In genomic region chr17:50112694-50113093, GRCh38 we compare ENCODE assay signal across 16 cellular contexts. TPM values are rescaled to one million over a fixed set of nuclear protein-coding genes. Genes with fewer than 3 reads are reported as not detected.
DNase-seq lines count a peak whose midpoint lies in the region; ATAC-seq and TF ChIP-seq lines count a peak whose summit lies in the region.
"Had no signal": no experiment of that assay in that cellular context is flagged by ENCODE, and none has a peak within 500 bp of the region (broad histone marks: within the 10 kb centered on the region; RNA-seq: fewer than 3 reads in every experiment).

No MANE protein-coding gene starts in this region.

- DNase-seq in left ventricle myocardium inferior: no peak
- DNase-seq in neural progenitor cell (ENCODE audit: low spot score): no peak
- no peak for DNase-seq in thoracic aorta (ENCODE audit: low spot score)
- DNase-seq in HPDE6-E6E7 (ENCODE audit: extremely low spot score): no peak
- no peak for DNase-seq in HK-2 (ENCODE audit: unreplicated experiment)
- DNase-seq in H4 (ENCODE audit: low spot score): no peak
- DNase-seq: activated CD4-positive, alpha-beta T cell treated with anti-CD3 and anti-CD28 coated beads for 36 hours; activated naive CD4-positive, alpha-beta T cell treated with anti-CD3 and anti-CD28 coated beads, Interleukin-2, amount 10 ng/mL, durations not matched to agents 7 days and 5 days; NCI-H2107 had no signal

- H3K4me3 ChIP-seq in left ventricle myocardium inferior (no peak overlapping the region), neural progenitor cell (no peak overlapping the region), thoracic aorta (no peak overlapping the region)
- H3K4me3 ChIP-seq: BLaER1 had no signal

- peaks cover 14% of the 10 kb centered on the region for H3K27me3 Mint-ChIP-seq in neural progenitor cell (ENCODE audit: insufficient read depth, low read depth)

- H3K36me3 ChIP-seq in left ventricle myocardium inferior (peaks cover 25% of the 10 kb centered on the region), neural progenitor cell (no peaks in the 10 kb centered on the region), thoracic aorta (peaks cover 24% of the 10 kb centered on the region)

- H3K4me1 Mint-ChIP-seq in neural progenitor cell: peaks cover 39% of the 10 kb centered on the region

- H4K20me1 ChIP-seq in neural progenitor cell (ENCODE audit: low read depth): peaks cover 4% of the 10 kb centered on the region
- H4K20me1 ChIP-seq: BLaER1 had no signal

- no peaks in the 10 kb centered on the region for H3K79me2 ChIP-seq in neural progenitor cell (ENCODE audit: low read depth)

- peak overlapping the region; percentile 88 for H3K27ac ChIP-seq in cingulate gyrus (ENCODE audit: low read depth, low read length)
- peak overlapping the region; percentile 94 for H3K27ac ChIP-seq in left ventricle myocardium inferior (replicated peaks)
- no peak overlapping the region for H3K27ac ChIP-seq in neural progenitor cell
- H3K27ac ChIP-seq in thoracic aorta: peak overlapping the region; percentile 99 to 100
- H3K27ac ChIP-seq: BLaER1 had no signal

- no peak overlapping the region for H3K4me2 ChIP-seq in neural progenitor cell
- H3K4me2 ChIP-seq: BLaER1 had no signal

- intact Hi-C loops in left ventricle myocardium inferior (cut with micrococcal nuclease): no loop called here

- H3K27ac Mint-ChIP-seq in neural progenitor cell: peak overlapping the region; percentile 81
- H3K27ac Mint-ChIP-seq: activated CD4-positive, alpha-beta T cell treated with anti-CD3 and anti-CD28 coated beads for 36 hours; activated naive CD4-positive, alpha-beta T cell treated with anti-CD3 and anti-CD28 coated beads, Interleukin-2, amount 10 ng/mL, durations not matched to agents 7 days and 5 days; natural killer cell treated with Interleukin-12 subunit alpha and Interleukin-12 subunit beta and Interleukin-15 and Interleukin-18, amount 100 ng/mL, for 72 hours; stimulated activated effector memory CD8-positive, alpha-beta T cell treated with anti-CD3 and anti-CD28 coated beads, Interleukin-12 subunit alpha, Interleukin-12 subunit beta, amount 100 ng/mL, for 72 hours; T-helper 1 cell treated with Interleukin-12 subunit alpha and Interleukin-12 subunit beta and Interleukin-4 antibody, amounts not matched to agents 30 μg/mL and 1 μg/mL, for 36 hours had no signal

- H3K4me1 ChIP-seq in left ventricle myocardium inferior (peaks cover 89% of the 10 kb centered on the region), neural progenitor cell (peaks cover 28% of the 10 kb centered on the region), thoracic aorta (ENCODE audit: control insufficient read depth in 1 of 2, low read depth in 2 of 2) (peaks cover 23 to 42% of the 10 kb centered on the region in 2 donors)

- H3K9me3 ChIP-seq in left ventricle myocardium inferior (replicated peaks) (no peaks in the 10 kb centered on the region), neural progenitor cell (ENCODE audit: low read depth) (no peaks in the 10 kb centered on the region), thoracic aorta (no peaks in the 10 kb centered on the region)
- H3K9me3 ChIP-seq: BLaER1 had no signal

- H3K4me3 Mint-ChIP-seq in neural progenitor cell: no peak overlapping the region
- H3K4me3 Mint-ChIP-seq: activated CD4-positive, alpha-beta T cell treated with anti-CD3 and anti-CD28 coated beads for 36 hours; activated naive CD4-positive, alpha-beta T cell treated with anti-CD3 and anti-CD28 coated beads, Interleukin-2, amount 10 ng/mL, durations not matched to agents 7 days and 5 days; natural killer cell treated with Interleukin-12 subunit alpha and Interleukin-12 subunit beta and Interleukin-15 and Interleukin-18, amount 100 ng/mL, for 72 hours; stimulated activated effector memory CD8-positive, alpha-beta T cell treated with anti-CD3 and anti-CD28 coated beads, Interleukin-12 subunit alpha, Interleukin-12 subunit beta, amount 100 ng/mL, for 72 hours; T-helper 1 cell treated with Interleukin-12 subunit alpha and Interleukin-12 subunit beta and Interleukin-4 antibody, amounts not matched to agents 30 μg/mL and 1 μg/mL, for 36 hours had no signal

- H3F3A ChIP-seq in neural progenitor cell (ENCODE audit: low read depth): peaks cover 38% of the 10 kb centered on the region

- no peak overlapping the region for H3K9ac ChIP-seq in neural progenitor cell
- H3K9ac ChIP-seq: BLaER1 had no signal

- H3K27me3 ChIP-seq in left ventricle myocardium inferior (ENCODE audit: low read depth) (peaks cover 4% of the 10 kb centered on the region), neural progenitor cell (peaks cover 10% of the 10 kb centered on the region), thoracic aorta (replicated peaks; ENCODE audit: insufficient read depth) (no peaks in the 10 kb centered on the region)

- H2AFZ ChIP-seq in neural progenitor cell (replicated peaks): no peak overlapping the region

- peaks cover 7% of the 10 kb centered on the region for H3K36me3 Mint-ChIP-seq in neural progenitor cell
- H3K36me3 Mint-ChIP-seq: natural killer cell treated with Interleukin-12 subunit alpha and Interleukin-12 subunit beta and Interleukin-15 and Interleukin-18, amount 100 ng/mL, for 72 hours; stimulated activated effector memory CD8-positive, alpha-beta T cell treated with anti-CD3 and anti-CD28 coated beads, Interleukin-12 subunit alpha, Interleukin-12 subunit beta, amount 100 ng/mL, for 72 hours had no signal

- ATAC-seq in thoracic aorta (ENCODE audit: insufficient number of reproducible peaks, low FRiP score, low read depth): no peak
- ATAC-seq in HG02798 (IDR thresholded peaks at IDR 0.05; ENCODE audit: poor library complexity, unreplicated experiment): no peak
- ATAC-seq: activated CD4-positive, alpha-beta T cell treated with anti-CD3 and anti-CD28 coated beads for 36 hours; natural killer cell treated with Interleukin-12 subunit alpha and Interleukin-12 subunit beta and Interleukin-15 and Interleukin-18, amount 100 ng/mL, for 72 hours; stimulated activated effector memory CD8-positive, alpha-beta T cell treated with anti-CD3 and anti-CD28 coated beads, Interleukin-12 subunit alpha, Interleukin-12 subunit beta, amount 100 ng/mL, for 72 hours had no signal

- TF ChIP-seq CTCF in left ventricle myocardium inferior (IDR thresholded peaks at IDR 0.05; ENCODE audit: borderline replicate concordance): no peak
- TF ChIP-seq CTCF in neural progenitor cell (IDR thresholded peaks at IDR 0.05): no peak
- peak; percentile 29 for TF ChIP-seq CTCF in thoracic aorta (IDR thresholded peaks at IDR 0.05)

- H3K9me3 Mint-ChIP-seq in neural progenitor cell: no peaks in the 10 kb centered on the region
- H3K9me3 Mint-ChIP-seq: activated naive CD4-positive, alpha-beta T cell treated with anti-CD3 and anti-CD28 coated beads, Interleukin-2, amount 10 ng/mL, durations not matched to agents 7 days and 5 days; natural killer cell treated with Interleukin-12 subunit alpha and Interleukin-12 subunit beta and Interleukin-15 and Interleukin-18, amount 100 ng/mL, for 72 hours; stimulated activated effector memory CD8-positive, alpha-beta T cell treated with anti-CD3 and anti-CD28 coated beads, Interleukin-12 subunit alpha, Interleukin-12 subunit beta, amount 100 ng/mL, for 72 hours; T-helper 1 cell treated with Interleukin-12 subunit alpha and Interleukin-12 subunit beta and Interleukin-4 antibody, amounts not matched to agents 30 μg/mL and 1 μg/mL, for 36 hours had no signal

RNA-seq across cellular contexts. Expression of gene SAMD14, which starts 17.3 kb away (rescaled TPM):
- total RNA-seq in left ventricle myocardium inferior: 1.6 TPM
- 8.7 and 27.9 TPM in 2 replicates for total RNA-seq in neural progenitor cell (ENCODE audit: low replicate concordance)
- total RNA-seq in thoracic aorta: 10 to 100 TPM in 1 of 2 donors, 1 to 10 TPM in 1; 9.7 to 11.5 TPM
- 0.70 and 1.2 TPM in 2 replicates for total RNA-seq in H4 (2014; rRNA removed; shearing (Covaris generic))

RNA-seq across cellular contexts. Expression of gene PDK2, which starts 17.5 kb away (rescaled TPM):
- total RNA-seq in left ventricle myocardium inferior (206 TPM), neural progenitor cell (ENCODE audit: low replicate concordance) (12.6 and 17.3 TPM in 2 replicates), thoracic aorta (10 to 100 TPM; 35.5 to 74.9 TPM)
- 37.6 and 41.2 TPM in 2 replicates for total RNA-seq in H4 (2014; rRNA removed; shearing (Covaris generic))

RNA-seq across cellular contexts. Expression of gene PPP1R9B, which starts 37.8 kb away (rescaled TPM):
- total RNA-seq in left ventricle myocardium inferior: 33.0 TPM
- total RNA-seq in neural progenitor cell (ENCODE audit: low replicate concordance): 12.0 and 31.4 TPM in 2 replicates
- total RNA-seq in thoracic aorta: 10 to 100 TPM; 53.3 to 67.1 TPM
- 16.3 and 18.5 TPM in 2 replicates for total RNA-seq in H4 (2014; rRNA removed; shearing (Covaris generic))

RNA-seq across cellular contexts. Expression of gene SGCA, which starts 53.1 kb away (rescaled TPM):
- 137 TPM for total RNA-seq in left ventricle myocardium inferior
- 1.5 TPM in 1 of 2 replicates, not detected in the other for total RNA-seq in neural progenitor cell (ENCODE audit: low replicate concordance)
- total RNA-seq in thoracic aorta: 100 to 1,000 TPM in 1 of 2 donors, 10 to 100 TPM in 1; 95.5 to 158 TPM
- total RNA-seq in H4 (2014; rRNA removed; shearing (Covaris generic)): 0.45 TPM in 1 of 2 replicates, not detected in the other
- total RNA-seq: bronchial epithelial cell had no signal

RNA-seq across cellular contexts. Expression of gene ITGA3, which starts 56.8 kb away (rescaled TPM):
- total RNA-seq in left ventricle myocardium inferior (17.0 TPM), neural progenitor cell (ENCODE audit: low replicate concordance) (7.7 and 11.9 TPM in 2 replicates), thoracic aorta (100 to 1,000 TPM; 197 to 260 TPM)
- total RNA-seq in H4 (2014; rRNA removed; shearing (Covaris generic)): 106 and 129 TPM in 2 replicates
